In genomic region chr12:103929909-103930786, GRCh38 we compare ENCODE assay signal across 1 cellular context.
TF ChIP-seq lines count a peak whose summit lies in the region.

Gene HSP90B1, plus strand, starts transcription at chr12:103930410. Its CDS starts 106 bp downstream, at chr12:103930516.

TF ChIP-seq in HepG2, 621 proteins besides CTCF, POLR2A, EP300 and RAD21 (continued from another document and continues in another):
- TF ChIP-seq ZBTB10 (CRISPR knock-in tag; IDR thresholded peaks at IDR 0.05; ENCODE audit: borderline replicate concordance), result no peak
- TF ChIP-seq TBL1XR1 (IDR thresholded peaks at IDR 0.05; ENCODE audit: borderline replicate concordance, low read length, partially characterized antibody), result no peak
- TF ChIP-seq, protein P1, sequence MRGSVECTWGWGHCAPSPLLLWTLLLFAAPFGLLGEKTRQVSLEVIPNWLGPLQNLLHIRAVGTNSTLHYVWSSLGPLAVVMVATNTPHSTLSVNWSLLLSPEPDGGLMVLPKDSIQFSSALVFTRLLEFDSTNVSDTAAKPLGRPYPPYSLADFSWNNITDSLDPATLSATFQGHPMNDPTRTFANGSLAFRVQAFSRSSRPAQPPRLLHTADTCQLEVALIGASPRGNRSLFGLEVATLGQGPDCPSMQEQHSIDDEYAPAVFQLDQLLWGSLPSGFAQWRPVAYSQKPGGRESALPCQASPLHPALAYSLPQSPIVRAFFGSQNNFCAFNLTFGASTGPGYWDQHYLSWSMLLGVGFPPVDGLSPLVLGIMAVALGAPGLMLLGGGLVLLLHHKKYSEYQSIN (CRISPR knock-in tag; IDR thresholded peaks at IDR 0.05; ENCODE audit: borderline replicate concordance), result no peak
- no peak for TF ChIP-seq CENPX (CRISPR knock-in tag; IDR thresholded peaks at IDR 0.05)
- peak; percentile 85 for TF ChIP-seq HOXA5 (CRISPR knock-in tag; IDR thresholded peaks at IDR 0.05)
- peak; percentile 85 for TF ChIP-seq PHF8 (CRISPR knock-in tag; IDR thresholded peaks at IDR 0.05)
- no peak for TF ChIP-seq ZNF737 (CRISPR knock-in tag; IDR thresholded peaks at IDR 0.05; ENCODE audit: borderline replicate concordance)
- peak; percentile 77; the same call in 1 of the 2 replicates for TF ChIP-seq ISX (CRISPR knock-in tag; conservative IDR thresholded peaks at IDR 0.05)
- TF ChIP-seq ZBED4 (CRISPR knock-in tag; IDR thresholded peaks at IDR 0.05; ENCODE audit: borderline replicate concordance), result peak; percentile 77; the same call in 1 of the 2 replicates
- peak; percentile 95; the same call in 1 of the 2 replicates for TF ChIP-seq RFXAP (CRISPR knock-in tag; IDR thresholded peaks at IDR 0.05; ENCODE audit: borderline replicate concordance)
- TF ChIP-seq PHF21A (CRISPR knock-in tag; IDR thresholded peaks at IDR 0.05), result peak; percentile 80
- no peak for TF ChIP-seq ZBTB8A (CRISPR knock-in tag; IDR thresholded peaks at IDR 0.05; ENCODE audit: borderline replicate concordance, low read depth)
- no peak for TF ChIP-seq ZSCAN30 (CRISPR knock-in tag; IDR thresholded peaks at IDR 0.05)
- no peak for TF ChIP-seq CHD4 (IDR thresholded peaks at IDR 0.05; ENCODE audit: borderline replicate concordance, low read length)
- TF ChIP-seq AGO1 (IDR thresholded peaks at IDR 0.05; ENCODE audit: low read depth, low read length, poor library complexity, severe bottlenecking), result no peak
- no peak for TF ChIP-seq ZNF569 (CRISPR knock-in tag; IDR thresholded peaks at IDR 0.05; ENCODE audit: borderline replicate concordance)
- peak; percentile 83 for TF ChIP-seq ZFX (CRISPR knock-in tag; IDR thresholded peaks at IDR 0.05; ENCODE audit: low read depth)
- peak; percentile 78; the same call in 1 of the 2 replicates for TF ChIP-seq YEATS4 (CRISPR knock-in tag; IDR thresholded peaks at IDR 0.05; ENCODE audit: borderline replicate concordance)
- 0 out of 2 replicates have a peak, but pooled peaks have one; percentile 13 for TF ChIP-seq ZNF616 (CRISPR knock-in tag; IDR thresholded peaks at IDR 0.05; ENCODE audit: low read depth)
- TF ChIP-seq ZNF749 (CRISPR knock-in tag; IDR thresholded peaks at IDR 0.05; ENCODE audit: borderline replicate concordance), result peak; percentile 87; the same call in 1 of the 2 replicates
- TF ChIP-seq HMGXB3 (CRISPR knock-in tag; IDR thresholded peaks at IDR 0.05; ENCODE audit: borderline replicate concordance), result peak; percentile 76; the same call in 1 of the 2 replicates
- no peak for TF ChIP-seq ZNF839 (CRISPR knock-in tag; IDR thresholded peaks at IDR 0.05; ENCODE audit: borderline replicate concordance)
- TF ChIP-seq ZBTB3 (CRISPR knock-in tag; IDR thresholded peaks at IDR 0.05; ENCODE audit: borderline replicate concordance, low read depth), result no peak; the same call in 1 of the 2 replicates
- no peak for TF ChIP-seq ZBTB33 (CRISPR knock-in tag; IDR thresholded peaks at IDR 0.05)
- peak; percentile 3; the same call in 1 of the 2 replicates for TF ChIP-seq HNF4G (IDR thresholded peaks at IDR 0.05; ENCODE audit: borderline replicate concordance, low read depth, low read length)
- TF ChIP-seq HNF4G (CRISPR knock-in tag; IDR thresholded peaks at IDR 0.05; ENCODE audit: borderline replicate concordance, low read depth), result no peak
- TF ChIP-seq XBP1 (CRISPR knock-in tag; IDR thresholded peaks at IDR 0.05), result peak; percentile 99
- TF ChIP-seq, protein P2, sequence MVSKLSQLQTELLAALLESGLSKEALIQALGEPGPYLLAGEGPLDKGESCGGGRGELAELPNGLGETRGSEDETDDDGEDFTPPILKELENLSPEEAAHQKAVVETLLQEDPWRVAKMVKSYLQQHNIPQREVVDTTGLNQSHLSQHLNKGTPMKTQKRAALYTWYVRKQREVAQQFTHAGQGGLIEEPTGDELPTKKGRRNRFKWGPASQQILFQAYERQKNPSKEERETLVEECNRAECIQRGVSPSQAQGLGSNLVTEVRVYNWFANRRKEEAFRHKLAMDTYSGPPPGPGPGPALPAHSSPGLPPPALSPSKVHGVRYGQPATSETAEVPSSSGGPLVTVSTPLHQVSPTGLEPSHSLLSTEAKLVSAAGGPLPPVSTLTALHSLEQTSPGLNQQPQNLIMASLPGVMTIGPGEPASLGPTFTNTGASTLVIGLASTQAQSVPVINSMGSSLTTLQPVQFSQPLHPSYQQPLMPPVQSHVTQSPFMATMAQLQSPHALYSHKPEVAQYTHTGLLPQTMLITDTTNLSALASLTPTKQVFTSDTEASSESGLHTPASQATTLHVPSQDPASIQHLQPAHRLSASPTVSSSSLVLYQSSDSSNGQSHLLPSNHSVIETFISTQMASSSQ (IDR thresholded peaks at IDR 0.05; ENCODE audit: low read depth), result 0 out of 2 replicates have a peak, but pooled peaks have one; percentile 20
- TF ChIP-seq, protein P2 (CRISPR knock-in tag; IDR thresholded peaks at IDR 0.05; ENCODE audit: borderline replicate concordance), result peak; percentile 55; the same call in 1 of the 2 replicates
- TF ChIP-seq ZNF230 (CRISPR knock-in tag; IDR thresholded peaks at IDR 0.05), result peak; percentile 39; the same call in 1 of the 2 replicates
- peak; percentile 87; the same call in 1 of the 2 replicates for TF ChIP-seq MED13 (CRISPR knock-in tag; IDR thresholded peaks at IDR 0.05)
- TF ChIP-seq TFDP1 (CRISPR knock-in tag; IDR thresholded peaks at IDR 0.05; ENCODE audit: borderline replicate concordance), result peak; percentile 91; the same call in 1 of the 2 replicates
- TF ChIP-seq SIN3A (IDR thresholded peaks at IDR 0.05; ENCODE audit: borderline replicate concordance, low read depth, low read length), result peak; percentile 34; the same call in 1 of the 2 replicates
- no peak for TF ChIP-seq SMAD9 (CRISPR knock-in tag; IDR thresholded peaks at IDR 0.05)
- peak; percentile 76 for TF ChIP-seq ZFP90 (CRISPR knock-in tag; IDR thresholded peaks at IDR 0.05; ENCODE audit: borderline replicate concordance)
